In genomic region chr20:47215653-47216397, GRCh38 we compare ENCODE assay signal across 25 cellular contexts.
DNase-seq lines count a peak whose midpoint lies in the region; ATAC-seq and TF ChIP-seq lines count a peak whose summit lies in the region.
"Had no signal": no experiment of that assay in that cellular context is flagged by ENCODE, and none has a peak within 500 bp of the region (broad histone marks: within the 10 kb centered on the region; RNA-seq: fewer than 3 reads in every experiment).

No MANE protein-coding gene starts in this region.

- H3K9me3 ChIP-seq in thyroid gland: no peaks in the 10 kb centered on the region
- H3K9me3 ChIP-seq: transverse colon had no signal

- no peak for DNase-seq in activated naive CD8-positive, alpha-beta T cell treated with anti-CD3 and anti-CD28 coated beads, Interleukin-2, amount 50 U/mL, for 24 hours
- no peak for DNase-seq in RWPE1 (ENCODE audit: low spot score)
- DNase-seq in endothelial cell (ENCODE audit: low spot score): no peak
- no peak for DNase-seq in thyroid gland
- no peak for DNase-seq in activated T-helper 2 cell treated with anti-CD3 and anti-CD28 coated beads, Interferon-gamma antibody, Interleukin-2, Interleukin-4, amounts not matched to agents 10 μg/mL and 5 μg/mL and 100 μg/mL, durations not matched to agents 14 hours and 24 hours and 36 hours (ENCODE audit: low spot score)
- DNase-seq in T-helper 9 cell: no peak
- DNase-seq: activated CD4-positive, alpha-beta T cell treated with anti-CD3 and anti-CD28 coated beads for 4 hours; activated T-cell treated with anti-CD3 and anti-CD28 coated beads, Interleukin-2, amount 50 U/mL, for 4 hours; DMS79; GDM1; HCEC 1CT; kidney; midbrain; NCI-H1436 treated with DMSO at 0.1 percent for 48 hours; NCI-H2107; NCI-H446 treated with DMSO at 0.1 percent for 48 hours; retina; small intestine; T-helper 2 cell; transverse colon had no signal

- no peak overlapping the region for H3K4me3 ChIP-seq in thyroid gland (replicated peaks in 1 of 3)
- H3K4me3 ChIP-seq: dorsolateral prefrontal cortex, SK-N-MC, transverse colon had no signal

- TF ChIP-seq POLR2A in thyroid gland (IDR thresholded peaks at IDR 0.05): no peak

- no peaks in the 10 kb centered on the region for H3K9me3 Mint-ChIP-seq in activated naive CD8-positive, alpha-beta T cell (ENCODE audit: low read depth)
- no peaks in the 10 kb centered on the region for H3K9me3 Mint-ChIP-seq in activated naive CD8-positive, alpha-beta T cell treated with anti-CD3 and anti-CD28 coated beads, Interleukin-2, amount 50 U/mL, for 24 hours
- H3K9me3 Mint-ChIP-seq in endothelial cell (ENCODE audit: unreplicated experiment): no peaks in the 10 kb centered on the region
- H3K9me3 Mint-ChIP-seq in activated T-helper 2 cell treated with anti-CD3 and anti-CD28 coated beads, Interferon-gamma antibody, Interleukin-2, Interleukin-4, amounts not matched to agents 10 μg/mL and 5 μg/mL and 100 μg/mL, durations not matched to agents 14 hours and 24 hours and 36 hours: no peaks in the 10 kb centered on the region
- H3K9me3 Mint-ChIP-seq: activated T-cell treated with anti-CD3 and anti-CD28 coated beads, Interleukin-2, amount 50 U/mL, for 4 hours; nephron had no signal

- CTCF ChIA-PET in RWPE1 (lab: Yijun Ruan, JAX): interaction anchor here (0.7 kb wide), 1 partner anchor 286 kb away, joined by 3 read pairs; the partner anchor contains the start of gene NCOA3

- TF ChIP-seq CTCF in RWPE1 (conservative IDR thresholded peaks at IDR 0.05; ENCODE audit: low read depth) (no peak), endothelial cell (IDR thresholded peaks at IDR 0.05; ENCODE audit: unreplicated experiment) (no peak), thyroid gland (IDR thresholded peaks at IDR 0.05) (no peak)

- no peaks in the 10 kb centered on the region for H3K27me3 Mint-ChIP-seq in activated naive CD8-positive, alpha-beta T cell
- no peaks in the 10 kb centered on the region for H3K27me3 Mint-ChIP-seq in activated naive CD8-positive, alpha-beta T cell treated with anti-CD3 and anti-CD28 coated beads, Interleukin-2, amount 50 U/mL, for 24 hours
- peaks cover 6% of the 10 kb centered on the region for H3K27me3 Mint-ChIP-seq in endothelial cell (ENCODE audit: unreplicated experiment)
- no peaks in the 10 kb centered on the region for H3K27me3 Mint-ChIP-seq in activated T-helper 2 cell treated with anti-CD3 and anti-CD28 coated beads, Interferon-gamma antibody, Interleukin-2, Interleukin-4, amounts not matched to agents 10 μg/mL and 5 μg/mL and 100 μg/mL, durations not matched to agents 14 hours and 24 hours and 36 hours (ENCODE audit: low read depth)

- intact Hi-C loops in thyroid gland (cut with DNase I): no loop called here
- intact Hi-C loops in activated T-helper 2 cell treated with anti-CD3 and anti-CD28 coated beads, Interferon-gamma antibody, Interleukin-2, Interleukin-4, amounts not matched to agents 10 μg/mL and 5 μg/mL and 100 μg/mL, durations not matched to agents 14 hours and 24 hours and 36 hours (cut with micrococcal nuclease): no loop called here

- no peak for ATAC-seq in activated naive CD8-positive, alpha-beta T cell treated with anti-CD3 and anti-CD28 coated beads, Interleukin-2, amount 50 U/mL, for 24 hours
- ATAC-seq: activated T-cell treated with anti-CD3 and anti-CD28 coated beads, Interleukin-2, amount 50 U/mL, for 4 hours had no signal

- H3K27me3 ChIP-seq in thyroid gland: no peaks in the 10 kb centered on the region
- H3K27me3 ChIP-seq: dorsolateral prefrontal cortex, transverse colon had no signal

- POLR2A ChIA-PET in RWPE1 (lab: Yijun Ruan, JAX; ENCODE audit: low non-redundant PET): no interaction called here

- H3K4me3 Mint-ChIP-seq in activated naive CD8-positive, alpha-beta T cell: no peak overlapping the region
- H3K4me3 Mint-ChIP-seq in activated naive CD8-positive, alpha-beta T cell treated with anti-CD3 and anti-CD28 coated beads, Interleukin-2, amount 50 U/mL, for 24 hours: no peak overlapping the region
- peak overlapping the region; percentile 53 for H3K4me3 Mint-ChIP-seq in endothelial cell (ENCODE audit: unreplicated experiment)
- no peak overlapping the region for H3K4me3 Mint-ChIP-seq in activated T-helper 2 cell treated with anti-CD3 and anti-CD28 coated beads, Interferon-gamma antibody, Interleukin-2, Interleukin-4, amounts not matched to agents 10 μg/mL and 5 μg/mL and 100 μg/mL, durations not matched to agents 14 hours and 24 hours and 36 hours (ENCODE audit: low read depth)
- H3K4me3 Mint-ChIP-seq: activated T-cell treated with anti-CD3 and anti-CD28 coated beads, Interleukin-2, amount 50 U/mL, for 4 hours; nephron had no signal

- H3K27ac Mint-ChIP-seq in activated naive CD8-positive, alpha-beta T cell: peak overlapping the region; percentile 16
- no peak overlapping the region for H3K27ac Mint-ChIP-seq in activated naive CD8-positive, alpha-beta T cell treated with anti-CD3 and anti-CD28 coated beads, Interleukin-2, amount 50 U/mL, for 24 hours
- H3K27ac Mint-ChIP-seq in endothelial cell (ENCODE audit: unreplicated experiment): peak overlapping the region; percentile 48
- H3K27ac Mint-ChIP-seq in activated T-helper 2 cell treated with anti-CD3 and anti-CD28 coated beads, Interferon-gamma antibody, Interleukin-2, Interleukin-4, amounts not matched to agents 10 μg/mL and 5 μg/mL and 100 μg/mL, durations not matched to agents 14 hours and 24 hours and 36 hours: no peak overlapping the region

- peaks cover 9 to 22% of the 10 kb centered on the region in 2 donors for H3K4me1 ChIP-seq in thyroid gland
- H3K4me1 ChIP-seq: transverse colon had no signal

- H3K27ac ChIP-seq in RWPE1 (0 out of 2 replicates have a peak overlapping the region, but pooled peaks have one; percentile 9), thyroid gland (peak overlapping the region; percentile 8 to 65 (median 8))
- H3K27ac ChIP-seq: KMS-11, SK-N-MC, transverse colon had no signal

- H3K36me3 ChIP-seq in thyroid gland: peaks cover 10 to 18% of the 10 kb centered on the region in 2 donors

- H3K4me1 Mint-ChIP-seq in activated naive CD8-positive, alpha-beta T cell (ENCODE audit: low read depth): no peaks in the 10 kb centered on the region
- peaks cover 1% of the 10 kb centered on the region for H3K4me1 Mint-ChIP-seq in activated naive CD8-positive, alpha-beta T cell treated with anti-CD3 and anti-CD28 coated beads, Interleukin-2, amount 50 U/mL, for 24 hours
- no peaks in the 10 kb centered on the region for H3K4me1 Mint-ChIP-seq in endothelial cell (ENCODE audit: unreplicated experiment)
- peaks cover 2% of the 10 kb centered on the region for H3K4me1 Mint-ChIP-seq in activated T-helper 2 cell treated with anti-CD3 and anti-CD28 coated beads, Interferon-gamma antibody, Interleukin-2, Interleukin-4, amounts not matched to agents 10 μg/mL and 5 μg/mL and 100 μg/mL, durations not matched to agents 14 hours and 24 hours and 36 hours (ENCODE audit: low read depth)
- H3K4me1 Mint-ChIP-seq: nephron had no signal

- WGBS in thyroid gland, 2 donors: 92 to 93% methylated on average over 10 of the region's 10 CpGs

- H3K36me3 Mint-ChIP-seq in activated naive CD8-positive, alpha-beta T cell: peaks cover 7% of the 10 kb centered on the region
- peaks cover 34% of the 10 kb centered on the region for H3K36me3 Mint-ChIP-seq in activated naive CD8-positive, alpha-beta T cell treated with anti-CD3 and anti-CD28 coated beads, Interleukin-2, amount 50 U/mL, for 24 hours (ENCODE audit: low read depth)
- peaks cover 39% of the 10 kb centered on the region for H3K36me3 Mint-ChIP-seq in endothelial cell (ENCODE audit: low read depth, unreplicated experiment)
- peaks cover 42% of the 10 kb centered on the region for H3K36me3 Mint-ChIP-seq in activated T-helper 2 cell treated with anti-CD3 and anti-CD28 coated beads, Interferon-gamma antibody, Interleukin-2, Interleukin-4, amounts not matched to agents 10 μg/mL and 5 μg/mL and 100 μg/mL, durations not matched to agents 14 hours and 24 hours and 36 hours (ENCODE audit: low read depth)

Comparison
In these comparisons a context has a peak if more than half of its experiments do, and no peak if none do; other contexts are left out.
1. H3K27ac Mint-ChIP-seq: peak in activated naive CD8-positive, alpha-beta T cell (single experiment) and endothelial cell (single experiment); none in activated naive CD8-positive, alpha-beta T cell treated with anti-CD3 and anti-CD28 coated beads, Interleukin-2, amount 50 U/mL, for 24 hours (single experiment) and activated T-helper 2 cell treated with anti-CD3 and anti-CD28 coated beads, Interferon-gamma antibody, Interleukin-2, Interleukin-4, amounts not matched to agents 10 μg/mL and 5 μg/mL and 100 μg/mL, durations not matched to agents 14 hours and 24 hours and 36 hours (single experiment).